Comparison of ENCODE assay signal across 8 cellular contexts in the genomic region with DNA sequence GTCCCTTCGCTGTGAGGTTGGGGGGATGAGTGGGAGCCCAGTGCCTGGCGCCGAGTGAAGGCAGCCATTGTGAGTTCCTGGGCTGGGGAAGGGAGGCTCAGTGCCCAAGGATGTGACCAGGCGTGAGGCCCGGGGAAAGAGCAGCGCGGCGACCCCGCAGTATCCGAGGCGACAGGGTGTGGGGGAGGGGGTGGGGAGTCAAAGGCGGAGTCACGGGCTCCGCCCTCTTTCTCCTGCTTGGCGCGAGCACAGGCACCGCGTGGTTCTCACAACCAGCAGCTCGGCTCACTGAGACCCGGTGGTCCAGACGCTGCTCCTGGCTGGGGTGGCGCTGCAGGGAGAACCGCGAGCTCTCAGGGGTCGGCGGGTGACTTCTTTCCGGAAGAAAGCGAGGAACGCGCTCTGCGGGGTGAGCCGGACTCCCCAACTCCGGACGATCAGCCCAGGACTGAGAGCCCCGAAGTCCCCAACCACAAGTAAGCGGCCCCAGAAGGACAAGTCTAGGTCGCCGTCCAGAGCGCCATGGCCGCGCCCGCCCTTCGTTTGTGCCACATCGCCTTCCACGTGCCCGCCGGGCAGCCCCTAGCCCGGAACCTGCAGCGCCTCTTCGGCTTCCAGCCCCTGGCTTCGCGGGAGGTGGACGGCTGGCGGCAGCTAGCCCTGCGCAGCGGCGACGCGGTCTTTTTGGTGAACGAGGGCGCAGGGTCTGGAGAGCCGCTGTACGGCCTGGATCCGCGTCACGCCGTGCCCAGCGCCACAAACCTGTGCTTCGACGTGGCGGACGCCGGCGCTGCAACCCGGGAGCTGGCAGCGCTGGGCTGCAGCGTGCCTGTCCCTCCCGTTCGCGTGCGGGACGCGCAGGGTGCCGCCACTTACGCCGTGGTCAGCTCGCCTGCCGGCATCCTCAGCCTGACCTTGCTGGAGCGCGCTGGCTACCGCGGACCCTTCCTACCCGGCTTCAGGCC. TPM values are rescaled to one million over a fixed set of nuclear protein-coding genes. Genes with fewer than 3 reads are reported as not detected.
DNase-seq lines count a peak whose midpoint lies in the region; ATAC-seq and TF ChIP-seq lines count a peak whose summit lies in the region.

A gene (plus strand): TSS at position 269 of the 965 bp plus-strand sequence. CDS start 254 bp downstream, at position 523.

- peak within 1 kb of the TSS; percentile 59 for H3K27ac Mint-ChIP-seq in chondrocyte (ENCODE audit: unreplicated experiment)

- no peaks in the 10 kb centered on the region for H3K27me3 Mint-ChIP-seq in chondrocyte (ENCODE audit: low read depth)

- peak; percentile 26 for TF ChIP-seq CTCF in chondrocyte (IDR thresholded peaks at IDR 0.05)

- peaks cover 6% of the 10 kb centered on the region for H3K4me1 Mint-ChIP-seq in chondrocyte (ENCODE audit: low read depth)

- intact Hi-C loops in left colon (cut with DNase I, micrococcal nuclease), result no loop called here

- peak within 1 kb of the TSS; percentile 73 for H3K4me3 Mint-ChIP-seq in chondrocyte (ENCODE audit: unreplicated experiment)

- peak; percentile 86 to 90 for ATAC-seq in activated CD4-positive, CD25-positive, alpha-beta regulatory T cell treated with anti-CD3 and anti-CD28 coated beads, Interleukin-2, amount 50 U/mL, for 24 hours
- peak; percentile 81 for ATAC-seq in left colon
- ATAC-seq in HG02642 (IDR thresholded peaks at IDR 0.05; ENCODE audit: poor library complexity, unreplicated experiment), result no peak

- peak; percentile 68 to 79 for DNase-seq in NCI-H2081 (lab: John Stamatoyannopoulos, UW)
- DNase-seq in NCI-H2081 treated with DMSO at 0.1 percent for 48 hours (lab: John Stamatoyannopoulos, UW), result no peak
- peak; percentile 74 for DNase-seq in NCI-H1105 treated with DMSO at 0.1 percent for 48 hours (lab: John Stamatoyannopoulos, UW)
- no peak for DNase-seq in chondrocyte (ENCODE audit: low spot score)
- peak; percentile 76 to 82 for DNase-seq in left colon
- DNase-seq in stimulated activated CD4-positive, alpha-beta T cell treated with anti-CD3 and anti-CD28 coated beads, Interleukin-2, amount 100 ng/mL, for 24 hours, result peak; percentile 77 to 84

- peaks cover 7% of the 10 kb centered on the region for H3K36me3 Mint-ChIP-seq in chondrocyte (ENCODE audit: low read depth)

- no peaks in the 10 kb centered on the region for H3K9me3 Mint-ChIP-seq in chondrocyte (ENCODE audit: low read depth)

RNA-seq across cellular contexts. Expression of the gene that starts here (rescaled TPM):
- total RNA-seq in chondrocyte, result 0.34 to 1.0 TPM (median 0.49 TPM) in 3 replicates
- total RNA-seq in left colon, result 10 to 100 TPM in 1 of 2 donors, 1 to 10 TPM in 1; 3.6 to 11.4 TPM

Comparison
In these comparisons a context has a peak if more than half of its experiments do, and no peak if none do; other contexts are left out.
1. DNase-seq: peak in NCI-H2081 (2 of 2), NCI-H1105 treated with DMSO at 0.1 percent for 48 hours (single experiment), left colon (2 of 2) and stimulated activated CD4-positive, alpha-beta T cell treated with anti-CD3 and anti-CD28 coated beads, Interleukin-2, amount 100 ng/mL, for 24 hours (2 of 2); none in NCI-H2081 treated with DMSO at 0.1 percent for 48 hours (single experiment) and chondrocyte (single experiment).